In the genomic region with DNA sequence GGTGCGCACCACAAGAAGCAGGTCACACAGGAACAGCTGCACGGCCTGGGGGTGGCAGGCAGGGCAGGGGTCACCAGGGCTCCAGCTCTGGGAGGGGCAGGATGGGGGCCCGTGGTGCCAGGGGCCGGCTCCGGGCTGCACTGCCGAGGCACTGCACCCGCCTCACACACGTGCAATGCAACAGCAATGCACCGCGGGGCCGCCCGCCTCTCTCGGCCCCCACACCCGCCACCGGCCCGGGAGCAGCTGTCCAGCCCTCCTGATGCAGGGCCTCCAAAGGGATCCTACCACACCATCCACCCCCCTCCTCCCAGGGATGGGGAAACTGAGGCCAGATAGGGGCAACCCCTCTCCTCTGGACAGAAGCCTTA, we compare ENCODE assay signal across 16 cellular contexts.
"Had no signal": no experiment of that assay in that cellular context is flagged by ENCODE, and none has a peak within 500 bp of the region (broad histone marks: within the 10 kb centered on the region; RNA-seq: fewer than 3 reads in every experiment).

No MANE protein-coding gene starts in this region.

- H3K9me3 ChIP-seq: colonic mucosa, esophagus muscularis mucosa, gastrocnemius medialis, thyroid gland, upper lobe of right lung had no signal

- H3K27ac ChIP-seq: colonic mucosa, upper lobe of right lung had no signal

- H3K4me3 ChIP-seq: colonic mucosa, esophagus muscularis mucosa, gastrocnemius medialis, smooth muscle cell, thyroid gland, upper lobe of right lung had no signal

- H3K27me3 ChIP-seq: colonic mucosa, esophagus muscularis mucosa, gastrocnemius medialis, thyroid gland, upper lobe of right lung had no signal

- DNase-seq: activated CD4-positive, alpha-beta T cell treated with anti-CD3 and anti-CD28 coated beads for 1 hour; activated T-cell treated with anti-CD3 and anti-CD28 coated beads, Interleukin-2, amount 50 U/mL, for 1 hour; colonic mucosa; gastrocnemius medialis; head of caudate nucleus; hypothalamus; nephron progenitor cell; occipital lobe; stimulated activated CD4-positive, alpha-beta T cell treated with anti-CD3 and anti-CD28 coated beads, Interleukin-15, amount 100 ng/mL, for 24 hours; stimulated activated CD8-positive, alpha-beta memory T cell treated with anti-CD3 and anti-CD28 coated beads, Interleukin-4, amount 100 ng/mL, for 48 hours; stimulated activated naive CD4-positive, alpha-beta T cell; T-cell; thyroid gland; upper lobe of right lung had no signal

- H3K4me2 ChIP-seq: smooth muscle cell had no signal
